Comparison of ENCODE assay signal across 18 cellular contexts in the genomic region with DNA sequence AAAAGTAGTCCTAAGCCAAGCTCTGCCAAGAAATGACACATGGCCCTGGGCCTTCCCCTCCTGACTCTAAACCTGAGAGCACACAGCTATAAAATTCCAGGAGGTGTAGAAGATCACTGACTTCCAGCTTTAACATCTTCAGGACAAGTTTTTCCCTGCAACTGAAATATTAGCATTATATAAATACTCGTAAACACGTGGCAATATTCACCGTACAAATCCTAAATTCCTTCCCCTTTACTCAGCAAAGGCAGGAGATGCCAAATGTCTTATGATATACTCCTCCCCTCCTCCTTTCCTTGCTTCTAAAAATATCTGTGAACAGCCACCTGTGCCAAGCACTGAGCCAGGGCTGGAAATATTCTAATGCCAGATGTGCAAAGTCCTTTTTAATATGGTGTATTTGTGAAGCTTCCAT.
DNase-seq lines count a peak whose midpoint lies in the region; ATAC-seq and TF ChIP-seq lines count a peak whose summit lies in the region.
"Had no signal": no experiment of that assay in that cellular context is flagged by ENCODE, and none has a peak within 500 bp of the region (broad histone marks: within the 10 kb centered on the region; RNA-seq: fewer than 3 reads in every experiment).

No MANE protein-coding gene starts in this region.

- H3K4me1 ChIP-seq in adrenal gland (replicated peaks in 1 of 2) (peaks cover 9% of the 10 kb centered on the region in 2 donors), gastrocnemius medialis (peaks cover 34 to 36% of the 10 kb centered on the region in 2 donors), H9 (ENCODE audit: insufficient read depth, low read length) (peaks cover 4% of the 10 kb centered on the region; the same call in 1 of the 2 replicates)

- H2BK5ac ChIP-seq in H9 (ENCODE audit: insufficient read length, low read length) = no peak overlapping the region

- H3K4ac ChIP-seq in H9 (ENCODE audit: low read depth, low read length) = no peak overlapping the region

- no peak overlapping the region for H4K5ac ChIP-seq in H9 (ENCODE audit: insufficient read length, low read depth, low read length)

- intact Hi-C loops in adrenal gland (cut with DNase I) (no loop called here), gastrocnemius medialis (cut with DNase I; ENCODE audit: low total_unique reads) (loop anchor here (5.0 kb wide), 2 partner anchors 76 to 196 kb away; a partner anchor contains a TSS)

- no peak overlapping the region for H4K8ac ChIP-seq in H9 (replicated peaks; ENCODE audit: insufficient read length, low read depth, low read length)

- H2BK20ac ChIP-seq in H9 (ENCODE audit: low read depth, low read length, poor library complexity, severe bottlenecking) = no peak overlapping the region

- no peak overlapping the region for H4K91ac ChIP-seq in H9 (ENCODE audit: insufficient read length, low read depth, low read length)

- H4K20me1 ChIP-seq in H9 (ENCODE audit: control insufficient read depth, insufficient read depth, insufficient read length) = no peaks in the 10 kb centered on the region

- peaks cover 5% of the 10 kb centered on the region; the same call in 1 of the 2 replicates for H3K79me2 ChIP-seq in H9 (ENCODE audit: insufficient read depth, low read length)

- H3K18ac ChIP-seq in H9 (ENCODE audit: insufficient read length, low read depth, low read length) = no peak overlapping the region

- peak overlapping the region in 2 of 5 donors; percentile 20 to 64 for H3K27ac ChIP-seq in adrenal gland
- H3K27ac ChIP-seq in gastrocnemius medialis = peak overlapping the region; percentile 34 to 73 (median 60)
- no peak overlapping the region for H3K27ac ChIP-seq in H9 (ENCODE audit: insufficient read length, low read depth, low read length)

- H3T11ph ChIP-seq in H9 (ENCODE audit: low read length) = no peak overlapping the region

- H2BK15ac ChIP-seq in H9 (ENCODE audit: low read depth, low read length) = no peak overlapping the region

- peaks cover 10% of the 10 kb centered on the region for H3K79me1 ChIP-seq in H9 (ENCODE audit: insufficient read depth, low read depth, low read length, poor library complexity, severe bottlenecking)

- peaks cover 0 to 6% (median 2%) of the 10 kb centered on the region in 3 experiments; a peak in 6 of 7 replicates for H3K36me3 Mint-ChIP-seq in H9 (ENCODE audit: insufficient read depth in 1 of 3, low read depth in 3 of 3)

- no peaks in the 10 kb centered on the region for H3K9me3 ChIP-seq in adrenal gland (replicated peaks in 1 of 3)
- no peaks in the 10 kb centered on the region for H3K9me3 ChIP-seq in gastrocnemius medialis
- no peaks in the 10 kb centered on the region for H3K9me3 ChIP-seq in H9 (ENCODE audit: control insufficient read depth, low read depth, low read length)

- H3K27me3 Mint-ChIP-seq in H9 (ENCODE audit: low read depth) = peaks cover 1% of the 10 kb centered on the region; the same call in 1 of the 2 replicates
- H3K27me3 Mint-ChIP-seq: CD4-positive, alpha-beta T cell; central memory CD8-positive, alpha-beta T cell had no signal

- no peak overlapping the region for H2AK5ac ChIP-seq in H9 (ENCODE audit: insufficient read length, low read length)

- no peak overlapping the region for H2BK120ac ChIP-seq in H9 (ENCODE audit: low read depth, low read length, poor library complexity, severe bottlenecking)

- DNase-seq in GM03348 (ENCODE audit: low spot score) (peak; percentile 76), adrenal gland (peak; percentile 9 to 57 (median 32)), fibroblast of the aortic adventitia (ENCODE audit: low read depth) (peak; percentile 87), gastrocnemius medialis (peak; percentile 8 to 36), hippocampal formation (lab: John Stamatoyannopoulos, UW) (no peak), NCI-H1105 treated with DMSO at 0.1 percent for 48 hours (lab: John Stamatoyannopoulos, UW) (no peak), H9 (no peak)
- DNase-seq: activated CD4-positive, alpha-beta T cell treated with anti-CD3 and anti-CD28 coated beads, Interleukin-2, amount 50 U/mL, for 48 hours; CD4-positive, alpha-beta T cell; GF-D8; immature natural killer cell; NCI-H526; stimulated activated CD4-positive, alpha-beta T cell treated with anti-CD3 and anti-CD28 coated beads, Interleukin-4, amount 100 ng/mL, for 4 hours; stimulated activated naive CD4-positive, alpha-beta T cell treated with Interleukin-2 at 50 U/mL for 16 hours had no signal

- TF ChIP-seq CTCF in adrenal gland (IDR thresholded peaks at IDR 0.05) (no peak), fibroblast of the aortic adventitia (IDR thresholded peaks at IDR 0.05; ENCODE audit: insufficient read depth, low read length) (no peak), gastrocnemius medialis (IDR thresholded peaks at IDR 0.05 in 4 of 5, conservative IDR thresholded peaks at IDR 0.05 in 1 of 5) (no peak), H9 (conservative IDR thresholded peaks at IDR 0.05) (no peak)

- no peaks in the 10 kb centered on the region for H3K23me2 ChIP-seq in H9 (ENCODE audit: insufficient read length, low read depth, low read length, poor library complexity, severe bottlenecking)

- H2AFZ ChIP-seq in H9 (ENCODE audit: low read length) = no peak overlapping the region

- TF ChIP-seq POLR2A in adrenal gland (IDR thresholded peaks at IDR 0.05) = no peak
- TF ChIP-seq POLR2A in gastrocnemius medialis (IDR thresholded peaks at IDR 0.05) = no peak

- WGBS in adrenal gland, 4 donors = 36 to 55% (median 50%) methylated on average over 3 of the region's 3 CpGs
- no CpG with 5 or more reads among the region's 3 CpGs for WGBS in H9 (ENCODE audit: extremely low coverage, insufficient read length, low lambda C conversion rate)

- H3K4me3 ChIP-seq in adrenal gland (no peak overlapping the region), fibroblast of the aortic adventitia (ENCODE audit: low read depth, low read length) (no peak overlapping the region), gastrocnemius medialis (no peak overlapping the region)

- H3K4me1 Mint-ChIP-seq in H9 = peaks cover 24 to 36% of the 10 kb centered on the region in 2 experiments
- H3K4me1 Mint-ChIP-seq: central memory CD8-positive, alpha-beta T cell; immature natural killer cell had no signal

- no peak overlapping the region for H3K56ac ChIP-seq in H9 (ENCODE audit: insufficient read length, low read depth, low read length)

- H3K36me3 ChIP-seq in adrenal gland (replicated peaks in 1 of 2) (no peaks in the 10 kb centered on the region), gastrocnemius medialis (no peaks in the 10 kb centered on the region)

- in situ Hi-C loops in gastrocnemius medialis (cut with MboI; ENCODE audit: low sequenced_read_pairs in 4 of 4) = no loop called here

- no peak overlapping the region for H3K23ac ChIP-seq in H9 (ENCODE audit: insufficient read length, low read depth, low read length)

- H3K27me3 ChIP-seq in adrenal gland = no peaks in the 10 kb centered on the region
- H3K27me3 ChIP-seq in gastrocnemius medialis = no peaks in the 10 kb centered on the region
- no peaks in the 10 kb centered on the region for H3K27me3 ChIP-seq in H9 (ENCODE audit: insufficient read depth, low read length)

- peak; percentile 90 to 95 for ATAC-seq in gastrocnemius medialis
- ATAC-seq in GM21723 (IDR thresholded peaks at IDR 0.05; ENCODE audit: unreplicated experiment) = no peak

- no peak overlapping the region for H3K14ac ChIP-seq in H9 (ENCODE audit: insufficient read depth, low read length)

- no peak overlapping the region for H3K27ac Mint-ChIP-seq in H9
- H3K27ac Mint-ChIP-seq: activated T-helper 2 cell treated with anti-CD3 and anti-CD28 coated beads, Interferon-gamma antibody, Interleukin-2, Interleukin-4, amounts not matched to agents 10 μg/mL and 5 μg/mL and 100 μg/mL, durations not matched to agents 14 hours and 24 hours and 36 hours; CD4-positive, alpha-beta T cell; immature natural killer cell; T-helper 2 cell treated with Interferon-gamma antibody and Interleukin-4, amounts not matched to agents 5 μg/mL and 100 μg/mL, for 36 hours had no signal

- H3K4me3 Mint-ChIP-seq in H9 = no peak overlapping the region
- H3K4me3 Mint-ChIP-seq: CD4-positive, alpha-beta T cell; central memory CD8-positive, alpha-beta T cell; immature natural killer cell; T-helper 2 cell treated with Interferon-gamma antibody and Interleukin-4, amounts not matched to agents 5 μg/mL and 100 μg/mL, for 36 hours had no signal

- peaks cover 0 to 2% of the 10 kb centered on the region in 2 experiments; a peak in 1 of 5 replicates for H3K9me3 Mint-ChIP-seq in H9

- no peak overlapping the region for H2BK12ac ChIP-seq in H9 (ENCODE audit: insufficient read length, low read depth, low read length)

- no peak overlapping the region for H3K4me2 ChIP-seq in H9 (ENCODE audit: insufficient read depth, insufficient read length, low read length)

- no peak overlapping the region for H3K9ac ChIP-seq in H9 (ENCODE audit: extremely low read depth, insufficient read length, low read length)

Comparison
In these comparisons a context has a peak if more than half of its experiments do, and no peak if none do; other contexts are left out.
1. DNase-seq: peak in GM03348 (single experiment), adrenal gland (7 of 7), fibroblast of the aortic adventitia (single experiment) and gastrocnemius medialis (2 of 2); none in hippocampal formation (0 of 2), NCI-H1105 treated with DMSO at 0.1 percent for 48 hours (single experiment) and H9 (single experiment).